In genomic region chr12:104683831-104684503, GRCh38 we compare ENCODE assay signal across 13 cellular contexts.
DNase-seq lines count a peak whose midpoint lies in the region; TF ChIP-seq lines count a peak whose summit lies in the region.
"Had no signal": no experiment of that assay in that cellular context is flagged by ENCODE, and none has a peak within 500 bp of the region (broad histone marks: within the 10 kb centered on the region; RNA-seq: fewer than 3 reads in every experiment).

No MANE protein-coding gene starts in this region.

- no peak overlapping the region for H3K9ac ChIP-seq in Karpas-422 (ENCODE audit: low read length)

- H3K9me3 ChIP-seq in HEK293 (ENCODE audit: control insufficient read depth, insufficient read depth, low read depth, low read length) = no peaks in the 10 kb centered on the region
- no peaks in the 10 kb centered on the region for H3K9me3 ChIP-seq in Karpas-422 (ENCODE audit: low read length)
- H3K9me3 ChIP-seq: A549, upper lobe of left lung had no signal

- H3K4me3 Mint-ChIP-seq in T-helper 2 cell treated with Interferon-gamma antibody and Interleukin-4, amounts not matched to agents 5 μg/mL and 100 μg/mL, for 36 hours = peak overlapping the region; percentile 31
- no peak overlapping the region for H3K4me3 Mint-ChIP-seq in nephron progenitor cell
- H3K4me3 Mint-ChIP-seq: stimulated activated memory B cell treated with anti-CD40 and anti-IgM and Interleukin-4, amounts not matched to agents 10 μg/mL and 1 μg/mL and 100 μg/mL, for 72 hours had no signal

- H3K4me3 ChIP-seq in HEK293 (ENCODE audit: low read depth, low read length) = no peak overlapping the region
- no peak overlapping the region for H3K4me3 ChIP-seq in choroid plexus epithelial cell (ENCODE audit: low read depth, low read length)
- no peak overlapping the region for H3K4me3 ChIP-seq in Karpas-422 (ENCODE audit: low read length)
- H3K4me3 ChIP-seq: A549, upper lobe of left lung had no signal

- H3K36me3 ChIP-seq in HEK293 (ENCODE audit: control insufficient read depth in 2 of 2, insufficient read depth in 1 of 2, low read length in 2 of 2) (no peaks in the 10 kb centered on the region), Karpas-422 (ENCODE audit: insufficient read depth, low read length) (no peaks in the 10 kb centered on the region)
- H3K36me3 ChIP-seq: upper lobe of left lung had no signal

- CTCF ChIA-PET in HEK293 (lab: Yijun Ruan, JAX) = interaction anchor here (1.3 kb wide), 1 partner anchor 367 kb away, joined by 3 read pairs; no protein-coding TSS in a partner anchor

- peaks cover 76% of the 10 kb centered on the region for H3K4me1 Mint-ChIP-seq in T-helper 2 cell treated with Interferon-gamma antibody and Interleukin-4, amounts not matched to agents 5 μg/mL and 100 μg/mL, for 36 hours (ENCODE audit: low read depth)
- peaks cover 17% of the 10 kb centered on the region for H3K4me1 Mint-ChIP-seq in nephron progenitor cell

- H4K20me1 ChIP-seq in Karpas-422 (ENCODE audit: insufficient read depth, low read depth, low read length) = no peaks in the 10 kb centered on the region

- DNase-seq in T-helper 2 cell treated with Interferon-gamma antibody and Interleukin-4, amounts not matched to agents 5 μg/mL and 100 μg/mL, for 36 hours (ENCODE audit: low spot score) = no peak
- DNase-seq in T-helper 2 cell (no peak), choroid plexus epithelial cell (ENCODE audit: low read depth) (peak; percentile 28), nephron progenitor cell (no peak), NCI-H2227 (lab: John Stamatoyannopoulos, UW; ENCODE audit: unreplicated experiment) (no peak), amniotic stem cell (lab: John Stamatoyannopoulos, UW) (no peak), Karpas-422 (no peak)
- DNase-seq: activated T-cell treated with anti-CD3 and anti-CD28 coated beads for 4 hours, posterior cingulate gyrus had no signal

- no peak overlapping the region for H2AFZ ChIP-seq in Karpas-422 (ENCODE audit: low read length)

- peaks cover 5% of the 10 kb centered on the region for H3K9me3 Mint-ChIP-seq in T-helper 2 cell treated with Interferon-gamma antibody and Interleukin-4, amounts not matched to agents 5 μg/mL and 100 μg/mL, for 36 hours
- H3K9me3 Mint-ChIP-seq in nephron progenitor cell = no peaks in the 10 kb centered on the region
- H3K9me3 Mint-ChIP-seq: stimulated activated memory B cell treated with anti-CD40 and anti-IgM and Interleukin-4, amounts not matched to agents 10 μg/mL and 1 μg/mL and 100 μg/mL, for 72 hours had no signal

- POLR2A ChIA-PET in HEK293 (lab: Yijun Ruan, JAX) = no interaction called here

- no peaks in the 10 kb centered on the region for H3K27me3 Mint-ChIP-seq in T-helper 2 cell treated with Interferon-gamma antibody and Interleukin-4, amounts not matched to agents 5 μg/mL and 100 μg/mL, for 36 hours (ENCODE audit: low read depth)
- no peaks in the 10 kb centered on the region for H3K27me3 Mint-ChIP-seq in nephron progenitor cell (ENCODE audit: low read depth, poor library complexity)
- H3K27me3 Mint-ChIP-seq: stimulated activated memory B cell treated with anti-CD40 and anti-IgM and Interleukin-4, amounts not matched to agents 10 μg/mL and 1 μg/mL and 100 μg/mL, for 72 hours had no signal

- no peaks in the 10 kb centered on the region for H3K27me3 ChIP-seq in Karpas-422 (ENCODE audit: low read length)
- H3K27me3 ChIP-seq: upper lobe of left lung had no signal

- H3K4me2 ChIP-seq in Karpas-422 (ENCODE audit: low read depth, low read length, poor library complexity, severe bottlenecking) = no peak overlapping the region
- H3K4me2 ChIP-seq: A549 had no signal

- no peaks in the 10 kb centered on the region for H3K9me2 ChIP-seq in Karpas-422 (replicated peaks; ENCODE audit: insufficient read depth, low read length)

- peaks cover 35% of the 10 kb centered on the region for H3K36me3 Mint-ChIP-seq in T-helper 2 cell treated with Interferon-gamma antibody and Interleukin-4, amounts not matched to agents 5 μg/mL and 100 μg/mL, for 36 hours (ENCODE audit: low read depth)
- no peaks in the 10 kb centered on the region for H3K36me3 Mint-ChIP-seq in nephron progenitor cell (ENCODE audit: low read depth)

- TF ChIP-seq CTCF in HEK293 (tag by site-specific recombination; IDR thresholded peaks at IDR 0.05) (no peak), choroid plexus epithelial cell (conservative IDR thresholded peaks at IDR 0.05; ENCODE audit: low read depth, low read length) (no peak), nephron progenitor cell (IDR thresholded peaks at IDR 0.05) (no peak)

- H3K4me1 ChIP-seq in HEK293 (ENCODE audit: control insufficient read depth, insufficient read depth, low read length) (peaks cover 11% of the 10 kb centered on the region), Karpas-422 (ENCODE audit: low read length) (peaks cover 7% of the 10 kb centered on the region)

- no peaks in the 10 kb centered on the region for H3K79me2 ChIP-seq in Karpas-422 (ENCODE audit: low read length)

- peak overlapping the region; percentile 90 for H3K27ac Mint-ChIP-seq in T-helper 2 cell treated with Interferon-gamma antibody and Interleukin-4, amounts not matched to agents 5 μg/mL and 100 μg/mL, for 36 hours
- H3K27ac Mint-ChIP-seq in nephron progenitor cell = peak overlapping the region; percentile 84

- H3K27ac ChIP-seq in HEK293 (ENCODE audit: extremely low read depth, low read depth, low read length) (no peak overlapping the region), Karpas-422 (ENCODE audit: low read length) (no peak overlapping the region)
- H3K27ac ChIP-seq: A549 had no signal

TF ChIP-seq in HEK293, 187 proteins besides CTCF, POLR2A, EP300 and RAD21:
- TF ChIP-seq ZNF488 (tag by site-specific recombination; IDR thresholded peaks at IDR 0.05) (no peak), ZNF366 (tag by site-specific recombination; conservative IDR thresholded peaks at IDR 0.05) (peak; percentile 91), ZBTB17 (tag by site-specific recombination; IDR thresholded peaks at IDR 0.05) (0 out of 2 replicates have a peak, but pooled peaks have one; percentile 30)
TF ChIP-seq in HEK293: peak in this region for 2.
